In genomic region chr4:38190717-38191178, GRCh38 we compare ENCODE assay signal across 9 cellular contexts.
DNase-seq lines count a peak whose midpoint lies in the region; ATAC-seq and TF ChIP-seq lines count a peak whose summit lies in the region.
"Had no signal": no experiment of that assay in that cellular context is flagged by ENCODE, and none has a peak within 500 bp of the region (broad histone marks: within the 10 kb centered on the region; RNA-seq: fewer than 3 reads in every experiment).

No MANE protein-coding gene starts in this region.

- no peak for TF ChIP-seq CTCF in CD14-positive monocyte (IDR thresholded peaks at IDR 0.05)

- H3K36me3 ChIP-seq in SJSA1: no peaks in the 10 kb centered on the region

- peaks cover 36% of the 10 kb centered on the region for H3K4me1 Mint-ChIP-seq in CD14-positive monocyte
- peaks cover 1% of the 10 kb centered on the region for H3K4me1 Mint-ChIP-seq in activated CD4-positive, alpha-beta T cell treated with anti-CD3 and anti-CD28 coated beads, Interleukin-2, amount 10 ng/mL, durations not matched to agents 24 days and 14 days

- intact Hi-C loops in CD14-positive monocyte (cut with micrococcal nuclease): no loop called here
- intact Hi-C loops in activated CD4-positive, alpha-beta T cell treated with anti-CD3 and anti-CD28 coated beads, Interleukin-2, amount 10 ng/mL, durations not matched to agents 24 days and 14 days (cut with micrococcal nuclease): no loop called here

- no peak overlapping the region for H3K4me3 Mint-ChIP-seq in CD14-positive monocyte
- no peak overlapping the region for H3K4me3 Mint-ChIP-seq in activated CD4-positive, alpha-beta T cell treated with anti-CD3 and anti-CD28 coated beads, Interleukin-2, amount 10 ng/mL, durations not matched to agents 24 days and 14 days
- H3K4me3 Mint-ChIP-seq: stimulated activated naive B cell treated with anti-CD40 and anti-IgM and Interleukin-4, amounts not matched to agents 10 μg/mL and 1 μg/mL and 100 μg/mL, for 72 hours had no signal

- H3K27me3 Mint-ChIP-seq in CD14-positive monocyte (ENCODE audit: low read depth in 3 of 3): peaks cover 0 to 2% (median 2%) of the 10 kb centered on the region in 3 donors
- peaks cover 34% of the 10 kb centered on the region for H3K27me3 Mint-ChIP-seq in activated CD4-positive, alpha-beta T cell treated with anti-CD3 and anti-CD28 coated beads, Interleukin-2, amount 10 ng/mL, durations not matched to agents 24 days and 14 days

- DNase-seq in CD14-positive monocyte (ENCODE audit: low spot score) (no peak), SJSA1 (ENCODE audit: low read depth in 1 of 2, low spot score in 2 of 2) (peak; percentile 61 to 68), fibroblast of the conjunctiva (ENCODE audit: low read depth) (peak; percentile 53), pons (ENCODE audit: low spot score) (peak; percentile 72), KBM-7 (no peak), activated gamma-delta T cell (lab: John Stamatoyannopoulos, UW) (no peak)
- no peak for DNase-seq in activated CD4-positive, alpha-beta T cell treated with anti-CD3 and anti-CD28 coated beads, Interleukin-2, amount 10 ng/mL, durations not matched to agents 24 days and 14 days
- DNase-seq: stimulated activated naive B cell treated with anti-CD40 and anti-IgM and Interleukin-4, amounts not matched to agents 10 μg/mL and 1 μg/mL and 100 μg/mL, for 72 hours had no signal

- peak overlapping the region; percentile 68 for H3K27ac ChIP-seq in SJSA1

- H3K27ac Mint-ChIP-seq in CD14-positive monocyte: peak overlapping the region in 5 of 7 donors; percentile 46 to 89 (median 75)
- H3K27ac Mint-ChIP-seq in activated CD4-positive, alpha-beta T cell treated with anti-CD3 and anti-CD28 coated beads, Interleukin-2, amount 10 ng/mL, durations not matched to agents 24 days and 14 days: no peak overlapping the region
- H3K27ac Mint-ChIP-seq: stimulated activated naive B cell treated with anti-CD40 and anti-IgM and Interleukin-4, amounts not matched to agents 10 μg/mL and 1 μg/mL and 100 μg/mL, for 72 hours had no signal

- in situ Hi-C loops in KBM-7 (cut with MboI; ENCODE audit: low pct_unique_long_range_greater_than_20kb, low sequenced_read_pairs): loop anchor here (25.0 kb wide), 1 partner anchor 497 kb away; no protein-coding TSS in a partner anchor

- peaks cover 30% of the 10 kb centered on the region for H3K4me1 ChIP-seq in SJSA1 (replicated peaks)

- ATAC-seq in HG03439 (IDR thresholded peaks at IDR 0.05; ENCODE audit: unreplicated experiment): no peak
- ATAC-seq: stimulated activated naive B cell treated with anti-CD40 and anti-IgM and Interleukin-4, amounts not matched to agents 10 μg/mL and 1 μg/mL and 100 μg/mL, for 72 hours had no signal

- H3K27me3 ChIP-seq in SJSA1 (replicated peaks): no peaks in the 10 kb centered on the region

- peaks cover 0 to 7% (median 4%) of the 10 kb centered on the region in 7 donors for H3K9me3 Mint-ChIP-seq in CD14-positive monocyte
- peaks cover 4% of the 10 kb centered on the region for H3K9me3 Mint-ChIP-seq in activated CD4-positive, alpha-beta T cell treated with anti-CD3 and anti-CD28 coated beads, Interleukin-2, amount 10 ng/mL, durations not matched to agents 24 days and 14 days

- H3K9me3 ChIP-seq in SJSA1 (replicated peaks): no peaks in the 10 kb centered on the region

- no peaks in the 10 kb centered on the region for H3K36me3 Mint-ChIP-seq in CD14-positive monocyte
- H3K36me3 Mint-ChIP-seq in activated CD4-positive, alpha-beta T cell treated with anti-CD3 and anti-CD28 coated beads, Interleukin-2, amount 10 ng/mL, durations not matched to agents 24 days and 14 days (ENCODE audit: low read depth): no peaks in the 10 kb centered on the region
- H3K36me3 Mint-ChIP-seq: stimulated activated naive B cell treated with anti-CD40 and anti-IgM and Interleukin-4, amounts not matched to agents 10 μg/mL and 1 μg/mL and 100 μg/mL, for 72 hours had no signal

- no peak overlapping the region for H3K4me3 ChIP-seq in SJSA1

Comparison
In these comparisons a context has a peak if more than half of its experiments do, and no peak if none do; other contexts are left out.
1. DNase-seq: peak in SJSA1 (2 of 2), fibroblast of the conjunctiva (single experiment) and pons (single experiment); none in CD14-positive monocyte (single experiment), KBM-7 (single experiment), activated gamma-delta T cell (single experiment) and activated CD4-positive, alpha-beta T cell treated with anti-CD3 and anti-CD28 coated beads, Interleukin-2, amount 10 ng/mL, durations not matched to agents 24 days and 14 days (single experiment).